Comparison of ENCODE assay signal across 8 cellular contexts in genomic region chr5:61329729-61330128, GRCh38. TPM values are rescaled to one million over a fixed set of nuclear protein-coding genes. Genes with fewer than 3 reads are reported as not detected.
DNase-seq lines count a peak whose midpoint lies in the region; ATAC-seq and TF ChIP-seq lines count a peak whose summit lies in the region.

No MANE protein-coding gene starts in this region.

- H3K27ac Mint-ChIP-seq in HFFc6: peak overlapping the region; percentile 90
- H3K27ac Mint-ChIP-seq in activated naive CD8-positive, alpha-beta T cell treated with anti-CD3 and anti-CD28 coated beads for 36 hours: no peak overlapping the region

- no peaks in the 10 kb centered on the region for H3K36me3 ChIP-seq in right lobe of liver
- no peaks in the 10 kb centered on the region for H3K36me3 ChIP-seq in uterus

- peaks cover 5% of the 10 kb centered on the region; the same call in 1 of the 2 replicates for H3K36me3 Mint-ChIP-seq in HFFc6 (ENCODE audit: low read depth)
- H3K36me3 Mint-ChIP-seq in activated naive CD8-positive, alpha-beta T cell treated with anti-CD3 and anti-CD28 coated beads for 36 hours: peaks cover 2% of the 10 kb centered on the region

- H3K27ac ChIP-seq in right lobe of liver (peak overlapping the region; percentile 88 to 96 (median 94)), uterus (peak overlapping the region; percentile 95 to 96)

- TF ChIP-seq CTCF in HFFc6 (IDR thresholded peaks at IDR 0.05) (no peak), right lobe of liver (IDR thresholded peaks at IDR 0.05) (no peak), uterus (IDR thresholded peaks at IDR 0.05) (no peak)

- no peaks in the 10 kb centered on the region for H3K9me3 Mint-ChIP-seq in HFFc6
- H3K9me3 Mint-ChIP-seq in activated naive CD8-positive, alpha-beta T cell treated with anti-CD3 and anti-CD28 coated beads for 36 hours: no peaks in the 10 kb centered on the region

- H3K9me3 ChIP-seq in right lobe of liver (no peaks in the 10 kb centered on the region), uterus (no peaks in the 10 kb centered on the region)

- WGBS in right lobe of liver (ENCODE audit: insufficient coverage, low coverage, low lambda C conversion rate, missing lambda C conversion rate): 43% methylated on average over 6 of the region's 8 CpGs

- H3K27me3 ChIP-seq in right lobe of liver (no peaks in the 10 kb centered on the region), uterus (no peaks in the 10 kb centered on the region)

- in situ Hi-C loops in ACHN (cut with HindIII; ENCODE audit: low pct_ligation_motif_present, low pct_unique_long_range_greater_than_20kb, low sequenced_read_pairs): no loop called here

- H3K4me3 ChIP-seq in right lobe of liver: peak overlapping the region in 1 of 3 donors; percentile 98
- H3K4me3 ChIP-seq in uterus: peak overlapping the region in 1 of 2 donors; percentile 77

- H3K27me3 Mint-ChIP-seq in HFFc6 (ENCODE audit: insufficient read depth): no peaks in the 10 kb centered on the region; the same call in 1 of the 2 replicates
- H3K27me3 Mint-ChIP-seq in activated naive CD8-positive, alpha-beta T cell treated with anti-CD3 and anti-CD28 coated beads for 36 hours: peaks cover 46% of the 10 kb centered on the region

- H3K4me1 ChIP-seq in right lobe of liver (peaks cover 0 to 8% (median 4%) of the 10 kb centered on the region in 4 donors), uterus (peaks cover 0 to under 1% of the 10 kb centered on the region in 2 donors)

- TF ChIP-seq POLR2A in right lobe of liver (IDR thresholded peaks at IDR 0.05) (no peak), uterus (IDR thresholded peaks at IDR 0.05) (no peak)

- no peak for ATAC-seq in right lobe of liver
- ATAC-seq in HG02981 (IDR thresholded peaks at IDR 0.05; ENCODE audit: unreplicated experiment): no peak
- ATAC-seq in GM18867 (IDR thresholded peaks at IDR 0.05; ENCODE audit: unreplicated experiment): no peak

- DNase-seq in ACHN (peak; percentile 46), HFFc6 (no peak), right lobe of liver (no peak), uterus (no peak), amygdala (lab: John Stamatoyannopoulos, UW) (no peak)
- no peak for DNase-seq in activated naive CD8-positive, alpha-beta T cell treated with anti-CD3 and anti-CD28 coated beads for 36 hours

- peaks cover 43% of the 10 kb centered on the region for H3K4me1 Mint-ChIP-seq in HFFc6 (ENCODE audit: low read depth)
- peaks cover 39% of the 10 kb centered on the region for H3K4me1 Mint-ChIP-seq in activated naive CD8-positive, alpha-beta T cell treated with anti-CD3 and anti-CD28 coated beads for 36 hours

- H3K4me3 Mint-ChIP-seq in HFFc6: peak overlapping the region; percentile 87
- H3K4me3 Mint-ChIP-seq in activated naive CD8-positive, alpha-beta T cell treated with anti-CD3 and anti-CD28 coated beads for 36 hours: peak overlapping the region; percentile 29

- intact Hi-C loops in right lobe of liver (cut with DNase I): loop anchor here in 1 of 2 donors (10.0 kb wide), 1 partner anchor 315 kb away; no protein-coding TSS in a partner anchor
- intact Hi-C loops in uterus (cut with DNase I; ENCODE audit: low total_unique reads): loop anchor here (10.0 kb wide), 1 partner anchor 385 kb away; the partner anchor contains the start of genes ERCC8 and NDUFAF2

RNA-seq across cellular contexts. Expression of gene ZSWIM6, which starts 2.3 kb away (rescaled TPM):
- 10 to 100 TPM in 5 of 6 experiments, 1 to 10 TPM in 1; 9.7 to 13.5 (median 11.7) TPM for total RNA-seq in HFFc6 (2021; fragmentation: NEBNext Ultra II Directional; extraction: Animal tissue kit (Norgen Biotek cat#: 25700))
- 1 to 10 TPM; 3.0 to 3.2 TPM for total RNA-seq in activated naive CD8-positive, alpha-beta T cell treated with anti-CD3 and anti-CD28 coated beads for 36 hours
- total RNA-seq in right lobe of liver: 1 to 10 TPM; 2.8 to 7.2 (median 4.1) TPM
- total RNA-seq in uterus: 10 to 100 TPM in 3 of 4 donors, 1 to 10 TPM in 1; 4.1 to 14.8 (median 11.1) TPM
